Comparison of ENCODE assay signal across 21 cellular contexts in genomic region chr17:5950871-5951270, GRCh38.
"Had no signal": no experiment of that assay in that cellular context is flagged by ENCODE, and none has a peak within 500 bp of the region (broad histone marks: within the 10 kb centered on the region; RNA-seq: fewer than 3 reads in every experiment).

No MANE protein-coding gene starts in this region.

- H3K36me3 ChIP-seq: brain microvascular endothelial cell, esophagus muscularis mucosa, gastroesophageal sphincter, heart right ventricle, left ventricle myocardium inferior, right atrium auricular region, vagina had no signal

- ATAC-seq: activated CD8-positive, alpha-beta T cell treated with anti-CD3 and anti-CD28 coated beads for 36 hours; activated naive CD8-positive, alpha-beta T cell treated with anti-CD3 and anti-CD28 coated beads, Interleukin-2, amount 50 U/mL, for 24 hours; gastroesophageal sphincter; heart right ventricle; stimulated activated naive CD8-positive, alpha-beta T cell treated with anti-CD3 and anti-CD28 coated beads, Interleukin-15, amount 100 ng/mL, for 72 hours had no signal

- H3K36me3 Mint-ChIP-seq: activated naive CD4-positive, alpha-beta T cell treated with anti-CD3 and anti-CD28 coated beads, Interleukin-2, amount 10 ng/mL, durations not matched to agents 7 days and 5 days had no signal

- H3K27ac Mint-ChIP-seq: activated CD4-positive, alpha-beta T cell treated with anti-CD3 and anti-CD28 coated beads, Interleukin-2, amount 10 ng/mL, durations not matched to agents 24 days and 14 days; activated CD8-positive, alpha-beta T cell treated with anti-CD3 and anti-CD28 coated beads for 36 hours; activated naive CD4-positive, alpha-beta T cell treated with anti-CD3 and anti-CD28 coated beads, Interleukin-2, amount 10 ng/mL, durations not matched to agents 7 days and 5 days; activated naive CD8-positive, alpha-beta T cell treated with anti-CD3 and anti-CD28 coated beads, Interleukin-2, amount 50 U/mL, for 24 hours; nephron; stimulated activated naive CD8-positive, alpha-beta T cell treated with anti-CD3 and anti-CD28 coated beads, Interleukin-15, amount 100 ng/mL, for 72 hours had no signal

- H3K4me3 ChIP-seq: esophagus muscularis mucosa, gastroesophageal sphincter, heart right ventricle, left ventricle myocardium inferior, right atrium auricular region, skin epidermis, vagina had no signal

- H3K4me1 ChIP-seq: esophagus muscularis mucosa, gastroesophageal sphincter, heart right ventricle, left ventricle myocardium inferior, right atrium auricular region, vagina had no signal

- H3K4me1 Mint-ChIP-seq: activated CD4-positive, alpha-beta T cell treated with anti-CD3 and anti-CD28 coated beads, Interleukin-2, amount 10 ng/mL, durations not matched to agents 24 days and 14 days; activated naive CD4-positive, alpha-beta T cell treated with anti-CD3 and anti-CD28 coated beads, Interleukin-2, amount 10 ng/mL, durations not matched to agents 7 days and 5 days; activated naive CD8-positive, alpha-beta T cell treated with anti-CD3 and anti-CD28 coated beads, Interleukin-2, amount 50 U/mL, for 24 hours; stimulated activated naive CD8-positive, alpha-beta T cell treated with anti-CD3 and anti-CD28 coated beads, Interleukin-15, amount 100 ng/mL, for 72 hours had no signal

- DNase-seq: activated CD4-positive, alpha-beta T cell treated with anti-CD3 and anti-CD28 coated beads, Interleukin-2, amount 10 ng/mL, durations not matched to agents 24 days and 14 days; activated CD8-positive, alpha-beta T cell treated with anti-CD3 and anti-CD28 coated beads for 36 hours; activated effector memory CD4-positive, alpha-beta T cell treated with Interleukin-2 at 50 U/mL for 16 hours; activated naive CD4-positive, alpha-beta T cell treated with anti-CD3 and anti-CD28 coated beads, Interleukin-2, amount 10 ng/mL, durations not matched to agents 7 days and 5 days; activated naive CD8-positive, alpha-beta T cell treated with anti-CD3 and anti-CD28 coated beads, Interleukin-2, amount 50 U/mL, for 24 hours; activated T-cell treated with anti-CD3 and anti-CD28 coated beads, Interleukin-2, amount 50 U/mL, for 48 hours; brain microvascular endothelial cell; central memory CD4-positive, alpha-beta T cell; effector CD4-positive, alpha-beta T cell; heart right ventricle; left ventricle myocardium inferior; midbrain; stimulated activated naive CD8-positive, alpha-beta T cell treated with anti-CD3 and anti-CD28 coated beads, Interleukin-15, amount 100 ng/mL, for 72 hours; T-helper 9 cell; trophoblast cell had no signal

- H3K27ac ChIP-seq: brain microvascular endothelial cell, esophagus muscularis mucosa, gastroesophageal sphincter, heart right ventricle, left ventricle myocardium inferior, right atrium auricular region, skin epidermis, vagina had no signal

- H3K4me3 Mint-ChIP-seq: activated CD4-positive, alpha-beta T cell treated with anti-CD3 and anti-CD28 coated beads, Interleukin-2, amount 10 ng/mL, durations not matched to agents 24 days and 14 days; activated CD8-positive, alpha-beta T cell treated with anti-CD3 and anti-CD28 coated beads for 36 hours; activated naive CD4-positive, alpha-beta T cell treated with anti-CD3 and anti-CD28 coated beads, Interleukin-2, amount 10 ng/mL, durations not matched to agents 7 days and 5 days; activated naive CD8-positive, alpha-beta T cell treated with anti-CD3 and anti-CD28 coated beads, Interleukin-2, amount 50 U/mL, for 24 hours; nephron; stimulated activated naive CD8-positive, alpha-beta T cell treated with anti-CD3 and anti-CD28 coated beads, Interleukin-15, amount 100 ng/mL, for 72 hours had no signal

- H3K27me3 ChIP-seq: brain microvascular endothelial cell, right atrium auricular region, vagina had no signal

- H3K9me3 ChIP-seq: vagina had no signal
